Comparison of ENCODE assay signal across 9 cellular contexts in genomic region chr1:48526045-48526714, GRCh38. TPM values are rescaled to one million over a fixed set of nuclear protein-coding genes. Genes with fewer than 3 reads are reported as not detected.
DNase-seq lines count a peak whose midpoint lies in the region; ATAC-seq, FAIRE-seq and TF ChIP-seq lines count a peak whose summit lies in the region.
"Had no signal": no experiment of that assay in that cellular context is flagged by ENCODE, and none has a peak within 500 bp of the region (broad histone marks: within the 10 kb centered on the region; RNA-seq: fewer than 3 reads in every experiment).

No MANE protein-coding gene starts in this region.

- H3K79me1 ChIP-seq in H9 (ENCODE audit: insufficient read depth, low read depth, low read length, poor library complexity, severe bottlenecking), result no peaks in the 10 kb centered on the region

- H3K27ac Mint-ChIP-seq in H9, result peak overlapping the region in 1 of 3 experiments; percentile 32; a peak in 2 of 7 replicates
- H3K27ac Mint-ChIP-seq in naive thymus-derived CD4-positive, alpha-beta T cell, result no peak overlapping the region
- H3K27ac Mint-ChIP-seq: activated naive CD4-positive, alpha-beta T cell treated with anti-CD3 and anti-CD28 coated beads, Interleukin-2, amount 50 U/mL, for 24 hours had no signal

- H3K18ac ChIP-seq in H9 (ENCODE audit: insufficient read length, low read depth, low read length), result no peak overlapping the region

- H2BK5ac ChIP-seq in H9 (ENCODE audit: insufficient read length, low read length), result no peak overlapping the region

- no peak overlapping the region for H4K91ac ChIP-seq in H9 (ENCODE audit: insufficient read length, low read depth, low read length)

- H3K4me1 ChIP-seq in H9 (ENCODE audit: insufficient read depth, low read length) (no peaks in the 10 kb centered on the region), small intestine (ENCODE audit: control insufficient read depth in 2 of 2, insufficient read depth in 1 of 2, low read depth in 1 of 2, low read length in 1 of 2) (peaks cover 0 to 5% of the 10 kb centered on the region in 2 donors)
- H3K4me1 ChIP-seq in naive thymus-derived CD4-positive, alpha-beta T cell (ENCODE audit: control insufficient read depth in 2 of 2, insufficient read depth in 2 of 2, low read length in 2 of 2), result no peaks in the 10 kb centered on the region

- H3K56ac ChIP-seq in H9 (ENCODE audit: insufficient read length, low read depth, low read length), result no peak overlapping the region

- H4K8ac ChIP-seq in H9 (replicated peaks; ENCODE audit: insufficient read length, low read depth, low read length), result no peak overlapping the region

- no peak overlapping the region for H2BK15ac ChIP-seq in H9 (ENCODE audit: low read depth, low read length)

- ATAC-seq in naive thymus-derived CD4-positive, alpha-beta T cell, result no peak
- no peak for ATAC-seq in HG02885 (IDR thresholded peaks at IDR 0.05; ENCODE audit: poor library complexity, unreplicated experiment)

- FAIRE-seq in small intestine (lab: Jason Lieb, UNC), result no peak

- H3K9me3 ChIP-seq in H9 (ENCODE audit: control insufficient read depth, low read depth, low read length) (no peaks in the 10 kb centered on the region), small intestine (ENCODE audit: control insufficient read depth, low read depth) (no peaks in the 10 kb centered on the region)
- H3K9me3 ChIP-seq in naive thymus-derived CD4-positive, alpha-beta T cell (ENCODE audit: control insufficient read depth in 2 of 3, low read length in 3 of 3), result no peaks in the 10 kb centered on the region

- POLR2A ChIA-PET in naive thymus-derived CD4-positive, alpha-beta T cell (lab: Charles Lee), result no interaction called here

- CTCF ChIA-PET in naive thymus-derived CD4-positive, alpha-beta T cell (lab: Charles Lee), result no interaction called here

- no peaks in the 10 kb centered on the region for H3K36me3 Mint-ChIP-seq in H9 (ENCODE audit: insufficient read depth in 1 of 3, low read depth in 3 of 3)
- H3K36me3 Mint-ChIP-seq in naive thymus-derived CD4-positive, alpha-beta T cell, result no peaks in the 10 kb centered on the region
- H3K36me3 Mint-ChIP-seq: activated naive CD4-positive, alpha-beta T cell treated with anti-CD3 and anti-CD28 coated beads, Interleukin-2, amount 50 U/mL, for 24 hours had no signal

- H3K27ac ChIP-seq in H9 (ENCODE audit: insufficient read length, low read depth, low read length) (no peak overlapping the region), small intestine (ENCODE audit: low read depth in 1 of 2, low read length in 1 of 2) (peak overlapping the region in 1 of 2 donors; percentile 31)
- no peak overlapping the region for H3K27ac ChIP-seq in naive thymus-derived CD4-positive, alpha-beta T cell (ENCODE audit: low read depth, low read length)

- H3K23ac ChIP-seq in H9 (ENCODE audit: insufficient read length, low read depth, low read length), result no peak overlapping the region

- intact Hi-C loops in naive thymus-derived CD4-positive, alpha-beta T cell (cut with micrococcal nuclease), result no loop called here

- H2AK5ac ChIP-seq in H9 (ENCODE audit: insufficient read length, low read length), result no peak overlapping the region

- H2BK12ac ChIP-seq in H9 (ENCODE audit: insufficient read length, low read depth, low read length), result no peak overlapping the region

- no peak for TF ChIP-seq CTCF in H9 (conservative IDR thresholded peaks at IDR 0.05)

- H3K27me3 ChIP-seq in H9 (ENCODE audit: insufficient read depth, low read length), result no peaks in the 10 kb centered on the region
- no peaks in the 10 kb centered on the region for H3K27me3 ChIP-seq in small intestine (ENCODE audit: control insufficient read depth in 2 of 2, insufficient read depth in 2 of 2, low read length in 2 of 2)
- H3K27me3 ChIP-seq in naive thymus-derived CD4-positive, alpha-beta T cell (ENCODE audit: control insufficient read depth in 2 of 2, insufficient read depth in 2 of 2, low read length in 2 of 2), result no peaks in the 10 kb centered on the region

- H4K20me1 ChIP-seq in H9 (ENCODE audit: control insufficient read depth, insufficient read depth, insufficient read length), result no peaks in the 10 kb centered on the region

- H3K9me3 Mint-ChIP-seq in H9, result no peaks in the 10 kb centered on the region
- peaks cover 0 to 3% (median 0%) of the 10 kb centered on the region in 11 donors for H3K9me3 Mint-ChIP-seq in naive thymus-derived CD4-positive, alpha-beta T cell
- H3K9me3 Mint-ChIP-seq: activated naive CD4-positive, alpha-beta T cell treated with anti-CD3 and anti-CD28 coated beads, Interleukin-2, amount 50 U/mL, for 24 hours had no signal

- peak overlapping the region; percentile 57 for H2AFZ ChIP-seq in H9 (ENCODE audit: low read length)

- H3K4me1 Mint-ChIP-seq in H9, result peaks cover 22% of the 10 kb centered on the region in 2 experiments
- no peaks in the 10 kb centered on the region for H3K4me1 Mint-ChIP-seq in naive thymus-derived CD4-positive, alpha-beta T cell
- H3K4me1 Mint-ChIP-seq: activated naive CD4-positive, alpha-beta T cell treated with anti-CD3 and anti-CD28 coated beads, Interleukin-2, amount 50 U/mL, for 24 hours had no signal

- peaks cover 4% of the 10 kb centered on the region for H3K27me3 Mint-ChIP-seq in H9 (ENCODE audit: low read depth)
- H3K27me3 Mint-ChIP-seq in naive thymus-derived CD4-positive, alpha-beta T cell, result peaks cover 0 to 43% (median 23%) of the 10 kb centered on the region in 5 donors

- H3K36me3 ChIP-seq in small intestine (ENCODE audit: control insufficient read depth in 2 of 2, insufficient read depth in 2 of 2, low read length in 2 of 2), result no peaks in the 10 kb centered on the region
- H3K36me3 ChIP-seq in naive thymus-derived CD4-positive, alpha-beta T cell (ENCODE audit: control insufficient read depth in 2 of 3, insufficient read depth in 3 of 3, low read length in 3 of 3), result no peaks in the 10 kb centered on the region

- no peak overlapping the region for H3T11ph ChIP-seq in H9 (ENCODE audit: low read length)

- no peak overlapping the region for H3K4me3 Mint-ChIP-seq in H9
- H3K4me3 Mint-ChIP-seq in naive thymus-derived CD4-positive, alpha-beta T cell, result no peak overlapping the region
- H3K4me3 Mint-ChIP-seq: activated naive CD4-positive, alpha-beta T cell treated with anti-CD3 and anti-CD28 coated beads, Interleukin-2, amount 50 U/mL, for 24 hours had no signal

- H2BK20ac ChIP-seq in H9 (ENCODE audit: low read depth, low read length, poor library complexity, severe bottlenecking), result no peak overlapping the region

- H3K23me2 ChIP-seq in H9 (ENCODE audit: insufficient read length, low read depth, low read length, poor library complexity, severe bottlenecking), result no peaks in the 10 kb centered on the region

- no peak overlapping the region for H3K4ac ChIP-seq in H9 (ENCODE audit: low read depth, low read length)

- H3K79me2 ChIP-seq in H9 (ENCODE audit: insufficient read depth, low read length), result no peaks in the 10 kb centered on the region

- H2BK120ac ChIP-seq in H9 (ENCODE audit: low read depth, low read length, poor library complexity, severe bottlenecking), result no peak overlapping the region

- DNase-seq in H9 (no peak), NCI-H774 (lab: John Stamatoyannopoulos, UW) (peak; percentile 86), fibroblast of the conjunctiva (ENCODE audit: low read depth) (peak; percentile 66), small intestine (peak; percentile 58), kidney tubule cell (ENCODE audit: low spot score) (no peak), GOT3 (lab: John Stamatoyannopoulos, UW) (no peak)
- DNase-seq in naive thymus-derived CD4-positive, alpha-beta T cell, result no peak

- no CpG with 5 or more reads among the region's 4 CpGs for WGBS in H9 (ENCODE audit: extremely low coverage, insufficient read length, low lambda C conversion rate)
- 17 to 39% (median 23%) methylated on average over 4 of the region's 4 CpGs for WGBS in small intestine, 3 donors

- no peak overlapping the region for H3K4me3 ChIP-seq in small intestine (ENCODE audit: low read depth in 1 of 2, low read length in 2 of 2)
- H3K4me3 ChIP-seq in naive thymus-derived CD4-positive, alpha-beta T cell (ENCODE audit: low read length), result no peak overlapping the region

- H3K4me2 ChIP-seq in H9 (ENCODE audit: insufficient read depth, insufficient read length, low read length), result no peak overlapping the region

- H3K9ac ChIP-seq in H9 (ENCODE audit: extremely low read depth, insufficient read length, low read length), result no peak overlapping the region

- no peak overlapping the region for H3K14ac ChIP-seq in H9 (ENCODE audit: insufficient read depth, low read length)

- H4K5ac ChIP-seq in H9 (ENCODE audit: insufficient read length, low read depth, low read length), result no peak overlapping the region

RNA-seq across cellular contexts. Expression of gene SPATA6, which starts 54.2 kb away (rescaled TPM):
- 8.0 and 9.9 TPM in 2 replicates for total RNA-seq in H9 (2021)
- polyA plus RNA-seq in small intestine, result 1 to 10 TPM; 2.5 to 3.6 (median 2.7) TPM
- total RNA-seq in naive thymus-derived CD4-positive, alpha-beta T cell, result 10 to 100 TPM in 1 of 5 experiments, 1 to 10 TPM in 4; 1.0 to 11.2 (median 5.4) TPM
- polyA plus RNA-seq in naive thymus-derived CD4-positive, alpha-beta T cell, result 1 to 10 TPM; 2.4 TPM

Comparison
In these comparisons a context has a peak if more than half of its experiments do, and no peak if none do; other contexts are left out.
1. DNase-seq: peak in NCI-H774 (single experiment), fibroblast of the conjunctiva (single experiment) and small intestine (single experiment); none in H9 (single experiment), kidney tubule cell (single experiment), naive thymus-derived CD4-positive, alpha-beta T cell (0 of 9) and GOT3 (single experiment).